Comparison of ENCODE assay signal across 11 cellular contexts in genomic region chr1:1461721-1462317, GRCh38. TPM values are rescaled to one million over a fixed set of nuclear protein-coding genes. Genes with fewer than 3 reads are reported as not detected.
DNase-seq lines count a peak whose midpoint lies in the region; ATAC-seq and TF ChIP-seq lines count a peak whose summit lies in the region.
"Had no signal": no experiment of that assay in that cellular context is flagged by ENCODE, and none has a peak within 500 bp of the region (broad histone marks: within the 10 kb centered on the region; RNA-seq: fewer than 3 reads in every experiment).

No MANE protein-coding gene starts in this region.

- POLR2A ChIA-PET in Panc1 (lab: Charles Lee) = no interaction called here

- 56 to 68% (median 62%) methylated on average over 10 to 18 of the region's 18 CpGs for WGBS in heart left ventricle, 4 donors
- WGBS in esophagus squamous epithelium, 2 donors = 51% methylated on average over 11 of the region's 18 CpGs; no CpG with 5 or more reads in 1 of the 2 donors
- 45 to 60% methylated on average over 11 to 16 of the region's 18 CpGs for WGBS in thyroid gland, 2 donors

- in situ Hi-C loops in Panc1 (cut with HindIII; ENCODE audit: low pct_unique_long_range_greater_than_20kb, low sequenced_read_pairs) = no loop called here

- TF ChIP-seq CTCF in heart left ventricle (IDR thresholded peaks at IDR 0.05) = no peak
- TF ChIP-seq CTCF in right atrium auricular region (IDR thresholded peaks at IDR 0.05) = no peak
- no peak for TF ChIP-seq CTCF in Panc1 (IDR thresholded peaks at IDR 0.05)
- no peak for TF ChIP-seq CTCF in esophagus squamous epithelium (IDR thresholded peaks at IDR 0.05)
- no peak for TF ChIP-seq CTCF in thyroid gland (IDR thresholded peaks at IDR 0.05)

- H3K27ac ChIP-seq in heart left ventricle (peak overlapping the region in 8 of 12 donors; percentile 23 to 49 (median 38)), right atrium auricular region (no peak overlapping the region), Panc1 (ENCODE audit: low read length) (no peak overlapping the region), esophagus squamous epithelium (peak overlapping the region; percentile 23 to 62 (median 38)), thyroid gland (peak overlapping the region; percentile 69 to 84 (median 76))

- H3K4me3 ChIP-seq in heart left ventricle (peak overlapping the region in 1 of 12 donors; percentile 17), right atrium auricular region (no peak overlapping the region), Panc1 (ENCODE audit: low read depth in 2 of 2, low read length in 2 of 2) (no peak overlapping the region), esophagus squamous epithelium (peak overlapping the region in 3 of 4 donors; percentile 11 to 38 (median 15)), thyroid gland (replicated peaks in 1 of 3) (peak overlapping the region in 2 of 3 donors; percentile 23 to 24)

- intact Hi-C loops in heart left ventricle (cut with DNase I) (no loop called here), Panc1 (cut with micrococcal nuclease; ENCODE audit: unreplicated experiment) (no loop called here), esophagus squamous epithelium (cut with DNase I) (no loop called here), thyroid gland (cut with DNase I) (no loop called here)

- TF ChIP-seq POLR2A in heart left ventricle (IDR thresholded peaks at IDR 0.05) = no peak
- TF ChIP-seq POLR2A in esophagus squamous epithelium (IDR thresholded peaks at IDR 0.05) = no peak
- no peak for TF ChIP-seq POLR2A in thyroid gland (IDR thresholded peaks at IDR 0.05)

- no peaks in the 10 kb centered on the region for H3K27me3 ChIP-seq in heart left ventricle
- H3K27me3 ChIP-seq in right atrium auricular region = no peaks in the 10 kb centered on the region
- no peaks in the 10 kb centered on the region for H3K27me3 ChIP-seq in Panc1 (ENCODE audit: control insufficient read depth, insufficient read depth, low read length)
- peaks cover 0 to 15% (median 0%) of the 10 kb centered on the region in 4 donors for H3K27me3 ChIP-seq in esophagus squamous epithelium
- H3K27me3 ChIP-seq in thyroid gland = no peaks in the 10 kb centered on the region

- peak in 2 of 4 donors; percentile 29 to 32 for ATAC-seq in heart left ventricle
- ATAC-seq in Panc1 = peak; percentile 21; the same call in 1 of the 2 replicates
- ATAC-seq in GM21447 (IDR thresholded peaks at IDR 0.05; ENCODE audit: unreplicated experiment) = no peak

- no TSS peak for BruUV-seq in Panc1 (replicated peaks; lab: Mats Ljungman, UMichigan)

- peaks cover 0 to 13% (median 5%) of the 10 kb centered on the region in 12 donors for H3K4me1 ChIP-seq in heart left ventricle
- peaks cover 0 to 6% of the 10 kb centered on the region in 2 donors for H3K4me1 ChIP-seq in right atrium auricular region
- no peaks in the 10 kb centered on the region for H3K4me1 ChIP-seq in Panc1 (ENCODE audit: control insufficient read depth, insufficient read depth, low read length)
- H3K4me1 ChIP-seq in esophagus squamous epithelium = peaks cover 0 to 24% (median 4%) of the 10 kb centered on the region in 3 donors
- H3K4me1 ChIP-seq in thyroid gland = peaks cover 5 to 13% of the 10 kb centered on the region in 2 donors

- H3K36me3 ChIP-seq in heart left ventricle = no peaks in the 10 kb centered on the region
- H3K36me3 ChIP-seq in right atrium auricular region = no peaks in the 10 kb centered on the region
- H3K36me3 ChIP-seq in Panc1 (ENCODE audit: control insufficient read depth, insufficient read depth, low read length) = no peaks in the 10 kb centered on the region
- no peaks in the 10 kb centered on the region for H3K36me3 ChIP-seq in esophagus squamous epithelium
- H3K36me3 ChIP-seq in thyroid gland = no peaks in the 10 kb centered on the region

- CTCF ChIA-PET in Panc1 (lab: Charles Lee) = no interaction called here

- no peak for DNase-seq in heart left ventricle
- no peak for DNase-seq in right atrium auricular region (ENCODE audit: low spot score)
- DNase-seq in Panc1 (ENCODE audit: low read depth, low spot score) = no peak
- DNase-seq in esophagus squamous epithelium (lab: John Stamatoyannopoulos, UW) = no peak
- DNase-seq in thyroid gland = peak; percentile 6 to 7
- DNase-seq in OCI-M1 (lab: John Stamatoyannopoulos, UW) = no peak
- no peak for DNase-seq in hepatic stellate cell (ENCODE audit: low spot score)
- DNase-seq: C1 segment of cervical spinal cord, hippocampal formation, NCI-H1105 treated with DMSO at 0.1 percent for 48 hours had no signal

- H3K9me3 ChIP-seq in heart left ventricle = no peaks in the 10 kb centered on the region
- H3K9me3 ChIP-seq in right atrium auricular region = no peaks in the 10 kb centered on the region
- no peaks in the 10 kb centered on the region for H3K9me3 ChIP-seq in Panc1 (ENCODE audit: control insufficient read depth, insufficient read depth, low read depth, low read length)
- no peaks in the 10 kb centered on the region for H3K9me3 ChIP-seq in esophagus squamous epithelium
- no peaks in the 10 kb centered on the region for H3K9me3 ChIP-seq in thyroid gland

RNA-seq across cellular contexts. Expression of gene ATAD3B, which starts 9.7 kb away (rescaled TPM):
- total RNA-seq in heart left ventricle (10 to 100 TPM in 2 of 9 donors, 1 to 10 TPM in 7; 2.2 to 12.1 (median 5.8) TPM), right atrium auricular region (1 to 10 TPM; 2.7 to 5.7 TPM), Panc1 (2021; ENCODE audit: unreplicated experiment) (104 TPM), esophagus squamous epithelium (10 to 100 TPM in 3 of 4 donors, 1 to 10 TPM in 1; 9.9 to 40.1 (median 24.1) TPM), thyroid gland (10 to 100 TPM; 13.8 to 29.1 (median 15.0) TPM)
- 10 to 100 TPM; 11.0 to 15.6 TPM for polyA plus RNA-seq in heart left ventricle
- 74.5 TPM for polyA plus RNA-seq in Panc1 (2012; ENCODE audit: insufficient read length)

RNA-seq across cellular contexts. Expression of gene ATAD3C, which starts 12.3 kb away (rescaled TPM):
- 1 to 10 TPM in 3 of 9 donors, under 1 TPM in 4, not detected in 2; 0.12 to 3.4 (median 0.60) TPM for total RNA-seq in heart left ventricle
- under 1 TPM; 0.49 to 0.53 TPM for polyA plus RNA-seq in heart left ventricle
- total RNA-seq in right atrium auricular region = 1 to 10 TPM; 1.4 to 2.8 TPM
- total RNA-seq in Panc1 (2021; ENCODE audit: unreplicated experiment) = 10.6 TPM
- 8.1 TPM for polyA plus RNA-seq in Panc1 (2012; ENCODE audit: insufficient read length)
- under 1 TPM; under 0.01 to 1.00 (median 0.28) TPM for total RNA-seq in esophagus squamous epithelium
- total RNA-seq in thyroid gland = 10 to 100 TPM in 2 of 4 donors, 1 to 10 TPM in 2; 4.9 to 29.9 (median 15.1) TPM

RNA-seq across cellular contexts. Expression of gene VWA1, which starts 26.3 kb away (rescaled TPM):
- 10 to 100 TPM; 11.0 to 49.5 (median 18.8) TPM for total RNA-seq in heart left ventricle
- polyA plus RNA-seq in heart left ventricle = 10 to 100 TPM in 1 of 2 donors, 1 to 10 TPM in 1; 7.0 to 13.2 TPM
- total RNA-seq in right atrium auricular region = 10 to 100 TPM; 13.0 to 15.2 TPM
- 858 TPM for total RNA-seq in Panc1 (2021; ENCODE audit: unreplicated experiment)
- 1,549 TPM for polyA plus RNA-seq in Panc1 (2012; ENCODE audit: insufficient read length)
- 10 to 100 TPM; 20.0 to 55.0 (median 34.6) TPM for total RNA-seq in esophagus squamous epithelium
- total RNA-seq in thyroid gland = 10 to 100 TPM; 11.4 to 52.0 (median 30.3) TPM

RNA-seq across cellular contexts. Expression of gene ANKRD65, which starts 40.7 kb away (rescaled TPM):
- total RNA-seq in heart left ventricle (1 to 10 TPM in 8 of 9 donors, under 1 TPM in 1; 0.58 to 4.0 (median 1.3) TPM), right atrium auricular region (1 to 10 TPM; 2.2 to 2.4 TPM), Panc1 (2021; ENCODE audit: unreplicated experiment) (1.9 TPM), esophagus squamous epithelium (10 to 100 TPM in 2 of 4 donors, 1 to 10 TPM in 2; 4.7 to 28.3 (median 14.4) TPM), thyroid gland (1 to 10 TPM; 2.0 to 3.2 (median 2.4) TPM)
- 1 to 10 TPM in 1 of 2 donors, under 1 TPM in 1; 0.86 to 1.5 TPM for polyA plus RNA-seq in heart left ventricle
- 3.7 TPM for polyA plus RNA-seq in Panc1 (2012; ENCODE audit: insufficient read length)

RNA-seq across cellular contexts. Expression of gene ATAD3A, which starts 50.1 kb away (rescaled TPM):
- 10 to 100 TPM; 11.3 to 25.3 (median 18.1) TPM for total RNA-seq in heart left ventricle
- 10 to 100 TPM; 21.5 to 49.5 TPM for polyA plus RNA-seq in heart left ventricle
- 10 to 100 TPM; 15.6 to 18.6 TPM for total RNA-seq in right atrium auricular region
- total RNA-seq in Panc1 (2021; ENCODE audit: unreplicated experiment) = 57.5 TPM
- 57.5 TPM for polyA plus RNA-seq in Panc1 (2012; ENCODE audit: insufficient read length)
- total RNA-seq in esophagus squamous epithelium = 10 to 100 TPM; 27.0 to 53.8 (median 32.6) TPM
- 10 to 100 TPM; 21.6 to 34.2 (median 28.5) TPM for total RNA-seq in thyroid gland

Comparison
In these comparisons a context has a peak if more than half of its experiments do, and no peak if none do; other contexts are left out.
1. H3K27ac ChIP-seq: peak in heart left ventricle (8 of 12), esophagus squamous epithelium (4 of 4) and thyroid gland (3 of 3); none in right atrium auricular region (0 of 2) and Panc1 (single experiment).
2. DNase-seq: peak in thyroid gland (2 of 2); none in heart left ventricle (0 of 5), right atrium auricular region (single experiment), Panc1 (single experiment), esophagus squamous epithelium (single experiment), OCI-M1 (single experiment) and hepatic stellate cell (single experiment).
3. H3K4me3 ChIP-seq: peak in esophagus squamous epithelium (3 of 4) and thyroid gland (2 of 3); none in right atrium auricular region (0 of 2) and Panc1 (0 of 2).
4. RNA of gene VWA1, which starts 26.3 kb away (total RNA-seq): 858 TPM in Panc1 (single experiment); 20.0 to 55.0 TPM in esophagus squamous epithelium, 11.4 to 52.0 TPM in thyroid gland, 11.0 to 49.5 TPM in heart left ventricle and 13.0 to 15.2 TPM in right atrium auricular region; every median in the first group is over 10 times any median in the second.